In genomic region chr1:156104861-156105546, GRCh38 we compare ENCODE assay signal across 9 cellular contexts. TPM values are rescaled to one million over a fixed set of nuclear protein-coding genes. Genes with fewer than 3 reads are reported as not detected.
A peak's percentile ranks its signal among the peaks of the same experiment; 100 is the strongest.
DNase-seq lines count a peak whose midpoint lies in the region; ATAC-seq and TF ChIP-seq lines count a peak whose summit lies in the region.
"Had no signal": no experiment of that assay in that cellular context is flagged by ENCODE, and none has a peak within 500 bp of the region (broad histone marks: within the 10 kb centered on the region; RNA-seq: fewer than 3 reads in every experiment).

No MANE protein-coding gene starts in this region.

- in situ Hi-C loops in GM13976 (cut with MboI; ENCODE audit: low sequenced_read_pairs, unreplicated experiment): no loop called here

- H3K4me1 ChIP-seq in adrenal gland (replicated peaks in 1 of 2) (peaks cover 11 to 69% of the 10 kb centered on the region in 2 donors), stomach smooth muscle (ENCODE audit: control insufficient read depth, insufficient read depth, low read length) (peaks cover 60% of the 10 kb centered on the region)

- DNase-seq in DMS53 (lab: John Stamatoyannopoulos, UW): peak; percentile 41
- DNase-seq in DMS53 treated with DMSO at 0.1 percent for 48 hours (lab: John Stamatoyannopoulos, UW; ENCODE audit: unreplicated experiment): no peak
- no peak for DNase-seq in adrenal gland
- peak; percentile 40 for DNase-seq in iPS-NIHi7 (ENCODE audit: extremely low spot score)
- no peak for DNase-seq in GM13976 (ENCODE audit: low spot score)
- DNase-seq in anterior cingulate cortex (lab: John Stamatoyannopoulos, UW): no peak

- H3K4me3 ChIP-seq in adrenal gland: no peak overlapping the region
- H3K4me3 ChIP-seq in stomach smooth muscle (ENCODE audit: low read length in 2 of 2): peak overlapping the region; percentile 53 to 65

- H3K36me3 ChIP-seq in adrenal gland (replicated peaks in 1 of 2): no peaks in the 10 kb centered on the region
- H3K36me3 ChIP-seq in stomach smooth muscle (ENCODE audit: control insufficient read depth in 2 of 2, insufficient read depth in 2 of 2, low read length in 2 of 2): no peaks in the 10 kb centered on the region

- 52 to 67% (median 64%) methylated on average over 6 to 8 of the region's 8 CpGs for WGBS in adrenal gland, 4 donors

- peak overlapping the region; percentile 90 to 94 for H3K9ac ChIP-seq in stomach smooth muscle (ENCODE audit: low read length in 2 of 2)

- ATAC-seq in HG03565 (IDR thresholded peaks at IDR 0.05; ENCODE audit: unreplicated experiment): no peak

- TF ChIP-seq POLR2A in adrenal gland (IDR thresholded peaks at IDR 0.05): no peak

- intact Hi-C loops in adrenal gland (cut with DNase I): no loop called here

- TF ChIP-seq CTCF in adrenal gland (IDR thresholded peaks at IDR 0.05) (no peak), GM13976 (IDR thresholded peaks at IDR 0.05; ENCODE audit: borderline replicate concordance, control extremely low read depth, extremely low read depth, insufficient read depth, missing control alignments) (no peak)

- H3K9me3 ChIP-seq in adrenal gland (replicated peaks in 1 of 3): no peaks in the 10 kb centered on the region
- H3K9me3 ChIP-seq in stomach smooth muscle (ENCODE audit: control insufficient read depth in 2 of 2, low read length in 2 of 2): no peaks in the 10 kb centered on the region

- H3K27me3 ChIP-seq in adrenal gland (no peaks in the 10 kb centered on the region), stomach smooth muscle (ENCODE audit: control insufficient read depth in 1 of 2, insufficient read depth in 2 of 2, low read length in 2 of 2) (no peaks in the 10 kb centered on the region)

- peak overlapping the region in 4 of 5 donors; percentile 75 to 97 (median 90) for H3K27ac ChIP-seq in adrenal gland
- H3K27ac ChIP-seq in stomach smooth muscle (ENCODE audit: low read length): peak overlapping the region; percentile 100

RNA-seq across cellular contexts. Expression of gene LMNA, which starts 9.5 kb away (rescaled TPM):
- 100 to 1,000 TPM; 231 to 591 (median 395) TPM for total RNA-seq in adrenal gland
- polyA plus RNA-seq in adrenal gland: 100 to 1,000 TPM; 140 to 458 (median 374) TPM

RNA-seq across cellular contexts. Expression of gene MEX3A, which starts 22.7 kb away (rescaled TPM):
- 1 to 10 TPM in 3 of 8 donors, under 1 TPM in 5; 0.09 to 2.1 (median 0.50) TPM for total RNA-seq in adrenal gland
- polyA plus RNA-seq in adrenal gland: under 1 TPM; 0.17 to 0.27 (median 0.24) TPM

RNA-seq across cellular contexts. Expression of gene RAB25, which starts 44.0 kb away (rescaled TPM):
- under 1 TPM in 1 of 8 donors, not detected in 7; 0.38 TPM for total RNA-seq in adrenal gland
- under 1 TPM in 2 of 3 donors, not detected in 1; 0.17 to 0.48 TPM for polyA plus RNA-seq in adrenal gland
- total RNA-seq: NCI-H460 had no signal

RNA-seq across cellular contexts. Expression of gene SEMA4A, which starts 48.4 kb away (rescaled TPM):
- 1 to 10 TPM in 6 of 8 donors, under 1 TPM in 2; 0.30 to 4.8 (median 1.6) TPM for total RNA-seq in adrenal gland
- polyA plus RNA-seq in adrenal gland: 1 to 10 TPM in 2 of 3 donors, under 1 TPM in 1; 0.93 to 3.1 (median 2.4) TPM

RNA-seq across cellular contexts. Expression of gene LAMTOR2, which starts 50.4 kb away (rescaled TPM):
- 100 to 1,000 TPM in 2 of 8 donors, 10 to 100 TPM in 6; 53.6 to 140 (median 83.6) TPM for total RNA-seq in adrenal gland
- 100 to 1,000 TPM in 2 of 3 donors, 10 to 100 TPM in 1; 76.0 to 216 (median 143) TPM for polyA plus RNA-seq in adrenal gland

Comparison
In these comparisons a context has a peak if more than half of its experiments do, and no peak if none do; other contexts are left out.
1. DNase-seq: peak in DMS53 (single experiment) and iPS-NIHi7 (single experiment); none in DMS53 treated with DMSO at 0.1 percent for 48 hours (single experiment), adrenal gland (0 of 7), GM13976 (single experiment) and anterior cingulate cortex (0 of 58).
2. H3K4me3 ChIP-seq: peak in stomach smooth muscle (2 of 2); none in adrenal gland (0 of 4).